Comparison of ENCODE assay signal across 30 cellular contexts in the genomic region with DNA sequence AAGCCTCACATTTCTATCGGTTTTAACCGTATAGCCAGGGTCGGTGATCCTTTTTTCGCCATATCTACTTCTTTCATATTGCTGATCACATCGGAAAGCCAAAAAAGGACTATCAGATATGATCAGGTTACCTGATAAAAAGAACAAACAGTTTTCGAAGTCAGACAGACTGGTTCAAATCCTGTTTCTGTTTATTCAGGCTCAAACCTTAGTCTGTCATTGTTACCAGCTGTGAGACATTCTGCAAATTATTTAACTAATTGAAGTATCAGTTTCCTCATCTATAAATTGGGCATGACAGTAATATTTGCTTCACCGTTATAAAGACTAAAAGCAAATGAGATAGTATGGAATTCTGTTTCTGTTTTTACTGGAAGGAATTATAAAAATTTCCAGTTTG.
"Had no signal": no experiment of that assay in that cellular context is flagged by ENCODE, and none has a peak within 500 bp of the region (broad histone marks: within the 10 kb centered on the region; RNA-seq: fewer than 3 reads in every experiment).

No MANE protein-coding gene starts in this region.

- H3K27ac ChIP-seq: left lung, lower lobe of right lung, pancreas, prostate gland, sigmoid colon, tibial nerve had no signal

- H3K27ac Mint-ChIP-seq: immature natural killer cell; naive thymus-derived CD8-positive, alpha-beta T cell; stimulated activated memory B cell treated with anti-CD40 and anti-IgM and Interleukin-4, amounts not matched to agents 10 μg/mL and 1 μg/mL and 100 μg/mL, for 72 hours; stimulated activated naive CD8-positive, alpha-beta T cell treated with anti-CD3 and anti-CD28 coated beads, Interleukin-15, amount 100 ng/mL, for 72 hours; type B pancreatic cell had no signal

- H3K4me1 Mint-ChIP-seq: immature natural killer cell, neural crest cell had no signal

- H3K9me3 Mint-ChIP-seq: naive thymus-derived CD8-positive, alpha-beta T cell; nephron; neural crest cell; stimulated activated memory B cell treated with anti-CD40 and anti-IgM and Interleukin-4, amounts not matched to agents 10 μg/mL and 1 μg/mL and 100 μg/mL, for 72 hours; stimulated activated naive CD8-positive, alpha-beta T cell treated with anti-CD3 and anti-CD28 coated beads, Interleukin-15, amount 100 ng/mL, for 72 hours; type B pancreatic cell had no signal

- H3K36me3 ChIP-seq: left lung, lower lobe of right lung, pancreas, prostate gland, sigmoid colon, spleen, tibial nerve, uterus had no signal

- H3K4me1 ChIP-seq: prostate gland, sigmoid colon had no signal

- H3K9me3 ChIP-seq: left lung, lower lobe of right lung, pancreas, prostate gland, sigmoid colon, spleen, tibial nerve, uterus had no signal

- H3K4me3 Mint-ChIP-seq: immature natural killer cell; naive thymus-derived CD8-positive, alpha-beta T cell; nephron; neural crest cell; stimulated activated memory B cell treated with anti-CD40 and anti-IgM and Interleukin-4, amounts not matched to agents 10 μg/mL and 1 μg/mL and 100 μg/mL, for 72 hours; stimulated activated naive CD8-positive, alpha-beta T cell treated with anti-CD3 and anti-CD28 coated beads, Interleukin-15, amount 100 ng/mL, for 72 hours; type B pancreatic cell had no signal

- DNase-seq: hypothalamus; immature natural killer cell; kidney; left colon; left lung; lower lobe of right lung; mammary epithelial cell; mesenchymal stem cell; naive thymus-derived CD8-positive, alpha-beta T cell; nucleus accumbens; pancreas; posterior cingulate gyrus; retina; right cardiac atrium; sigmoid colon; small intestine; spleen; stimulated activated CD4-positive, alpha-beta T cell treated with anti-CD3 and anti-CD28 coated beads, Interleukin-2, amount 100 ng/mL, for 48 hours; stimulated activated CD4-positive, alpha-beta T cell treated with anti-CD3 and anti-CD28 coated beads, Interleukin-4, amount 100 ng/mL, for 4 hours; stimulated activated CD8-positive, alpha-beta memory T cell treated with anti-CD3 and anti-CD28 coated beads, Interleukin-4, amount 100 ng/mL, for 48 hours; stimulated activated naive CD4-positive, alpha-beta T cell treated with Interleukin-2 at 50 U/mL for 16 hours; stimulated activated naive CD8-positive, alpha-beta T cell treated with anti-CD3 and anti-CD28 coated beads, Interleukin-15, amount 100 ng/mL, for 72 hours; substantia nigra; uterus had no signal

- H3K27me3 ChIP-seq: left lung, pancreas, sigmoid colon, spleen, tibial nerve, uterus had no signal

- ATAC-seq: left colon; left lung; lower lobe of right lung; naive thymus-derived CD8-positive, alpha-beta T cell; pancreas; right cardiac atrium; stimulated activated memory B cell treated with anti-CD40 and anti-IgM and Interleukin-4, amounts not matched to agents 10 μg/mL and 1 μg/mL and 100 μg/mL, for 72 hours; stimulated activated naive CD8-positive, alpha-beta T cell treated with anti-CD3 and anti-CD28 coated beads, Interleukin-15, amount 100 ng/mL, for 72 hours had no signal

- H3K36me3 Mint-ChIP-seq: immature natural killer cell; naive thymus-derived CD8-positive, alpha-beta T cell; stimulated activated memory B cell treated with anti-CD40 and anti-IgM and Interleukin-4, amounts not matched to agents 10 μg/mL and 1 μg/mL and 100 μg/mL, for 72 hours had no signal

- H3K27me3 Mint-ChIP-seq: naive thymus-derived CD8-positive, alpha-beta T cell; stimulated activated memory B cell treated with anti-CD40 and anti-IgM and Interleukin-4, amounts not matched to agents 10 μg/mL and 1 μg/mL and 100 μg/mL, for 72 hours; stimulated activated naive CD8-positive, alpha-beta T cell treated with anti-CD3 and anti-CD28 coated beads, Interleukin-15, amount 100 ng/mL, for 72 hours; type B pancreatic cell had no signal

- H3K4me3 ChIP-seq: left lung, lower lobe of right lung, pancreas, prostate gland, sigmoid colon, spleen, tibial nerve, uterus had no signal
